9 cellular contexts compared by ENCODE assay signal in genomic region chr5:163505475-163506457, GRCh38. TPM values are rescaled to one million over a fixed set of nuclear protein-coding genes. Genes with fewer than 3 reads are reported as not detected.
DNase-seq lines count a peak whose midpoint lies in the region; ATAC-seq, FAIRE-seq and TF ChIP-seq lines count a peak whose summit lies in the region.
"Had no signal": no experiment of that assay in that cellular context is flagged by ENCODE, and none has a peak within 500 bp of the region (broad histone marks: within the 10 kb centered on the region; RNA-seq: fewer than 3 reads in every experiment).

Gene MAT2B (plus strand): TSS chr5:163505619. CDS start chr5:163505687, 68 bp downstream.

- H3K27ac ChIP-seq in AG04450 (ENCODE audit: low read depth, low read length) (peak within 1 kb of the TSS; percentile 96), VCaP (peak within 1 kb of the TSS; percentile 87), breast epithelium (peak within 1 kb of the TSS; percentile 98 to 99), iPS-20b (ENCODE audit: low read length) (peak within 1 kb of the TSS; percentile 97), small intestine (ENCODE audit: low read depth in 1 of 2, low read length in 1 of 2) (peak within 1 kb of the TSS; percentile 98 to 99)

- peaks cover 5 to 18% of the 10 kb centered on the region in 2 donors for H3K4me1 ChIP-seq in breast epithelium
- peaks cover 30% of the 10 kb centered on the region for H3K4me1 ChIP-seq in iPS-20b (ENCODE audit: insufficient read depth, low read length)
- peaks cover 0 to 11% of the 10 kb centered on the region in 2 donors for H3K4me1 ChIP-seq in small intestine (ENCODE audit: control insufficient read depth in 2 of 2, insufficient read depth in 1 of 2, low read depth in 1 of 2, low read length in 1 of 2)

- H3K9ac ChIP-seq in iPS-20b (ENCODE audit: low read depth, low read length): peak within 1 kb of the TSS; percentile 96

- 0 to 1% (median 0%) methylated on average over 62 to 68 of the region's 68 CpGs for WGBS in small intestine, 3 donors

- H3K36me3 ChIP-seq in breast epithelium (no peaks in the 10 kb centered on the region), iPS-20b (ENCODE audit: insufficient read depth, low read depth, low read length) (peaks cover 11% of the 10 kb centered on the region; the same call in 1 of the 2 replicates), small intestine (ENCODE audit: control insufficient read depth in 2 of 2, insufficient read depth in 2 of 2, low read length in 2 of 2) (no peaks in the 10 kb centered on the region)

- H3K27me3 ChIP-seq in AG04450 (ENCODE audit: control insufficient read depth, insufficient read depth, low read length): no peaks in the 10 kb centered on the region
- no peaks in the 10 kb centered on the region for H3K27me3 ChIP-seq in breast epithelium
- H3K27me3 ChIP-seq in iPS-20b (ENCODE audit: insufficient read depth, low read length): no peaks in the 10 kb centered on the region
- no peaks in the 10 kb centered on the region for H3K27me3 ChIP-seq in small intestine (ENCODE audit: control insufficient read depth in 2 of 2, insufficient read depth in 2 of 2, low read length in 2 of 2)

- peak; percentile 78 for DNase-seq in AG04450 (ENCODE audit: low read depth, low spot score)
- DNase-seq in NCI-H2196 treated with DMSO at 0.1 percent for 48 hours (lab: John Stamatoyannopoulos, UW; ENCODE audit: unreplicated experiment): peak; percentile 92
- DNase-seq in breast epithelium (ENCODE audit: low spot score in 2 of 2): peak; percentile 92 to 93
- DNase-seq in small intestine: peak; percentile 96

- CTCF ChIA-PET in AG04450 (lab: Charles Lee): interaction anchor here (0.7 to 4.6 kb wide), 5 partner anchors 27 to 998 kb away, joined by 3 to 27 read pairs (median 3); partner anchors contain the start of genes HMMR and NUDCD2

- ATAC-seq in GM18873 (IDR thresholded peaks at IDR 0.05; ENCODE audit: low FRiP score, unreplicated experiment) (peak; percentile 84), HG03139 (IDR thresholded peaks at IDR 0.05; ENCODE audit: unreplicated experiment) (peak; percentile 90)

- POLR2A ChIA-PET in AG04450 (lab: Yijun Ruan, JAX): interaction anchor here (0.7 to 1.1 kb wide), 4 partner anchors 45 to 68 kb away, joined by 3 to 12 read pairs (median 6); partner anchors contain the start of genes CCNG1, HMMR and NUDCD2

- intact Hi-C loops in breast epithelium (cut with DNase I; ENCODE audit: low total_unique reads): no loop called here

- H3K9me3 ChIP-seq in AG04450 (ENCODE audit: control insufficient read depth, insufficient read depth, low read length): no peaks in the 10 kb centered on the region
- H3K9me3 ChIP-seq in breast epithelium: no peaks in the 10 kb centered on the region
- no peaks in the 10 kb centered on the region for H3K9me3 ChIP-seq in iPS-20b (ENCODE audit: insufficient read depth, low read depth, low read length)
- H3K9me3 ChIP-seq in small intestine (ENCODE audit: control insufficient read depth, low read depth): no peaks in the 10 kb centered on the region

- FAIRE-seq in small intestine (lab: Jason Lieb, UNC): no peak
- FAIRE-seq: colon had no signal

- peak; percentile 89 for TF ChIP-seq POLR2A in breast epithelium (IDR thresholded peaks at IDR 0.05)

- peak within 1 kb of the TSS; percentile 88 for H3K4me3 ChIP-seq in AG04450 (ENCODE audit: low read depth, low read length)
- H3K4me3 ChIP-seq in breast epithelium: peak within 1 kb of the TSS; percentile 58 to 75 (median 71)
- H3K4me3 ChIP-seq in iPS-20b (ENCODE audit: low read length): peak within 1 kb of the TSS; percentile 99
- H3K4me3 ChIP-seq in small intestine (ENCODE audit: low read depth in 1 of 2, low read length in 2 of 2): peak within 1 kb of the TSS; percentile 77 to 79

- TF ChIP-seq CTCF in AG04450 (IDR thresholded peaks at IDR 0.05; ENCODE audit: low read depth, low read length) (peak; percentile 41; the same call in 1 of the 2 replicates), VCaP (conservative IDR thresholded peaks at IDR 0.05) (peak; percentile 68), breast epithelium (IDR thresholded peaks at IDR 0.05) (peak in 2 of 3 donors; percentile 33 to 37)

RNA-seq across cellular contexts. Expression of gene MAT2B, which starts in this region (rescaled TPM):
- 59.5 and 86.4 TPM in 2 replicates for polyA plus RNA-seq in AG04450 (2011; rRNA removed)
- 54.3 and 61.9 TPM in 2 replicates for polyA minus RNA-seq in AG04450 (2011; rRNA and poly(A)+ RNA removed)
- 10 to 100 TPM; 49.0 to 68.8 (median 55.4) TPM for total RNA-seq in breast epithelium
- polyA plus RNA-seq in small intestine: 10 to 100 TPM; 71.5 to 89.9 (median 76.2) TPM

Comparison
In these comparisons a context has a peak if more than half of its experiments do, and no peak if none do; other contexts are left out.
1. Peak in every context shown above with its lines: DNase-seq, ATAC-seq, H3K4me3 ChIP-seq and H3K27ac ChIP-seq.